ENCODE assay signal across 22 cellular contexts in the genomic region with DNA sequence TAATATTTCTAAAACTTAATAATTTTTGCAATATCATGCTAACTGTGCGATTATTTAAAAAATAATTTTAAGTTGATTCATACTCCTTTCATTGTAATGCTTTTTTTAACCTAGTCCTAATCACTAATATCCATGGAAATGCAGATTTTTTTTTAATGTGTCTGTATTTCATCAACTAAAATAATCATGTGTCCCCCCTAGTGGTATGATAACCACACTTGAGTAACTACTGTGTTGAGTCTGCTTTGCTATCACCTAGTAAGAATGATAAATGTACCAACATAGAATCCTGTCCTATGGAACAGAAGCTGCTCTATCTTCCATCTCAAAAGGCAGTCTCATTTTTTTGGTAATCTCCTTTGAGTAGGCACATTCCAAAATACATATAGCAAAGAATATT. TPM values are rescaled to one million over a fixed set of nuclear protein-coding genes. Genes with fewer than 3 reads are reported as not detected.
DNase-seq lines count a peak whose midpoint lies in the region; ATAC-seq, FAIRE-seq and TF ChIP-seq lines count a peak whose summit lies in the region.
"Had no signal": no experiment of that assay in that cellular context is flagged by ENCODE, and none has a peak within 500 bp of the region (broad histone marks: within the 10 kb centered on the region; RNA-seq: fewer than 3 reads in every experiment).

No MANE protein-coding gene starts in this region.

- no peak overlapping the region for H3K27ac Mint-ChIP-seq in neural crest cell (ENCODE audit: unreplicated experiment)
- no peak overlapping the region for H3K27ac Mint-ChIP-seq in activated CD8-positive, alpha-beta memory T cell treated with anti-CD3 and anti-CD28 coated beads, Interleukin-2, amount 10 ng/mL, durations not matched to agents 7 days and 5 days
- H3K27ac Mint-ChIP-seq: CD8-positive, alpha-beta memory T cell; GM23338 had no signal

- no peak overlapping the region for H3K4me3 ChIP-seq in RWPE2 (ENCODE audit: severe bottlenecking)
- H3K4me3 ChIP-seq in right atrium auricular region = no peak overlapping the region
- H3K4me3 ChIP-seq: GM23338 had no signal

- H3K27me3 Mint-ChIP-seq in neural crest cell (ENCODE audit: low read depth) = no peaks in the 10 kb centered on the region
- no peaks in the 10 kb centered on the region for H3K27me3 Mint-ChIP-seq in activated CD8-positive, alpha-beta memory T cell treated with anti-CD3 and anti-CD28 coated beads, Interleukin-2, amount 10 ng/mL, durations not matched to agents 7 days and 5 days
- H3K27me3 Mint-ChIP-seq: CD8-positive, alpha-beta memory T cell had no signal

- H3K9me3 ChIP-seq in RWPE2 (ENCODE audit: severe bottlenecking) (no peaks in the 10 kb centered on the region), right atrium auricular region (no peaks in the 10 kb centered on the region)

- TF ChIP-seq CTCF in RWPE2 (IDR thresholded peaks at IDR 0.05; ENCODE audit: poor library complexity, severe bottlenecking) (peak; percentile 32), neural crest cell (conservative IDR thresholded peaks at IDR 0.05) (peak; percentile 35), right atrium auricular region (IDR thresholded peaks at IDR 0.05) (no peak)

- no peaks in the 10 kb centered on the region for H3K9me3 Mint-ChIP-seq in neural crest cell
- H3K9me3 Mint-ChIP-seq in activated CD8-positive, alpha-beta memory T cell treated with anti-CD3 and anti-CD28 coated beads, Interleukin-2, amount 10 ng/mL, durations not matched to agents 7 days and 5 days (ENCODE audit: low read depth) = no peaks in the 10 kb centered on the region
- H3K9me3 Mint-ChIP-seq: CD8-positive, alpha-beta memory T cell; GM23338 had no signal

- DNase-seq in HTR-8/SVneo (ENCODE audit: insufficient read length, low spot score) (no peak), RWPE2 (ENCODE audit: low spot score) (no peak), neural crest cell (ENCODE audit: low read depth, low spot score) (no peak), NCI-H345 (lab: John Stamatoyannopoulos, UW) (no peak), NK-92 (lab: John Stamatoyannopoulos, UW; ENCODE audit: unreplicated experiment) (no peak), right atrium auricular region (ENCODE audit: low spot score) (no peak)
- DNase-seq in activated CD8-positive, alpha-beta memory T cell treated with anti-CD3 and anti-CD28 coated beads, Interleukin-2, amount 10 ng/mL, durations not matched to agents 7 days and 5 days = no peak
- DNase-seq: ACHN; C1 segment of cervical spinal cord; CD8-positive, alpha-beta memory T cell; DMS79; GDM1; KG1; NCI-H1048; NCI-H1436 treated with DMSO at 0.1 percent for 48 hours; NCI-H2081; NCI-H2227 treated with DMSO at 0.1 percent for 48 hours; NCI-H82 had no signal

- FAIRE-seq in G401.6 (lab: Jason Lieb, UNC) (peak; percentile 6), HTR-8/SVneo (lab: Jason Lieb, UNC) (peak; percentile 98)

- no peaks in the 10 kb centered on the region for H3K36me3 ChIP-seq in RWPE2 (ENCODE audit: low read depth)
- H3K36me3 ChIP-seq in right atrium auricular region = no peaks in the 10 kb centered on the region

- H3K27ac ChIP-seq in RWPE2 (ENCODE audit: poor library complexity, severe bottlenecking) = no peak overlapping the region
- H3K27ac ChIP-seq in right atrium auricular region = no peak overlapping the region

- H3K4me3 Mint-ChIP-seq in neural crest cell = no peak overlapping the region
- H3K4me3 Mint-ChIP-seq in activated CD8-positive, alpha-beta memory T cell treated with anti-CD3 and anti-CD28 coated beads, Interleukin-2, amount 10 ng/mL, durations not matched to agents 7 days and 5 days = no peak overlapping the region
- H3K4me3 Mint-ChIP-seq: CD8-positive, alpha-beta memory T cell; GM23338 had no signal

- H3K27me3 ChIP-seq in RWPE2 (ENCODE audit: insufficient read depth, poor library complexity, severe bottlenecking) = no peaks in the 10 kb centered on the region
- H3K27me3 ChIP-seq in right atrium auricular region = no peaks in the 10 kb centered on the region

- ATAC-seq in RWPE2 (ENCODE audit: low read depth) = peak; percentile 27; the same call in 1 of the 3 replicates
- no peak for ATAC-seq in activated CD8-positive, alpha-beta memory T cell treated with anti-CD3 and anti-CD28 coated beads, Interleukin-2, amount 10 ng/mL, durations not matched to agents 7 days and 5 days
- ATAC-seq: GM23338, Panc1, Right ventricle myocardium inferior had no signal

- no peaks in the 10 kb centered on the region for H3K4me1 Mint-ChIP-seq in neural crest cell
- H3K4me1 Mint-ChIP-seq in activated CD8-positive, alpha-beta memory T cell treated with anti-CD3 and anti-CD28 coated beads, Interleukin-2, amount 10 ng/mL, durations not matched to agents 7 days and 5 days = no peaks in the 10 kb centered on the region
- H3K4me1 Mint-ChIP-seq: CD8-positive, alpha-beta memory T cell had no signal

- no peaks in the 10 kb centered on the region for H3K36me3 Mint-ChIP-seq in neural crest cell (ENCODE audit: low read depth)
- no peaks in the 10 kb centered on the region for H3K36me3 Mint-ChIP-seq in activated CD8-positive, alpha-beta memory T cell treated with anti-CD3 and anti-CD28 coated beads, Interleukin-2, amount 10 ng/mL, durations not matched to agents 7 days and 5 days
- H3K36me3 Mint-ChIP-seq: CD8-positive, alpha-beta memory T cell had no signal

- CTCF ChIA-PET in activated CD8-positive, alpha-beta memory T cell treated with anti-CD3 and anti-CD28 coated beads, Interleukin-2, amount 10 ng/mL, durations not matched to agents 7 days and 5 days (lab: Charles Lee) = interaction anchor here (1.4 kb wide), 1 partner anchor 148 kb away, joined by 4 read pairs; no protein-coding TSS in a partner anchor

- H3K4me1 ChIP-seq in RWPE2 (ENCODE audit: insufficient read depth, poor library complexity, severe bottlenecking) (peaks cover 4% of the 10 kb centered on the region), right atrium auricular region (no peaks in the 10 kb centered on the region)

RNA-seq across cellular contexts. Expression of a gene that starts 19.1 kb away (rescaled TPM):
- 84.8 and 94.9 TPM in 2 replicates for total RNA-seq in neural crest cell
- 100 to 1,000 TPM; 149 to 202 TPM for total RNA-seq in right atrium auricular region
- 100 to 1,000 TPM in 1 of 2 experiments, 10 to 100 TPM in 1; 69.3 to 143 TPM for total RNA-seq in activated CD8-positive, alpha-beta memory T cell treated with anti-CD3 and anti-CD28 coated beads, Interleukin-2, amount 10 ng/mL, durations not matched to agents 7 days and 5 days

Comparison
In these comparisons a context has a peak if more than half of its experiments do, and no peak if none do; other contexts are left out.
1. CTCF ChIP-seq: peak in RWPE2 (single experiment) and neural crest cell (single experiment); none in right atrium auricular region (0 of 2).